Comparison of ENCODE assay signal across 8 cellular contexts in genomic region chr19:33797821-33798633, GRCh38. TPM values are rescaled to one million over a fixed set of nuclear protein-coding genes. Genes with fewer than 3 reads are reported as not detected.
DNase-seq lines count a peak whose midpoint lies in the region; ATAC-seq and TF ChIP-seq lines count a peak whose summit lies in the region.

No MANE protein-coding gene starts in this region.

- no peaks in the 10 kb centered on the region for H3K9me3 ChIP-seq in stomach smooth muscle (ENCODE audit: control insufficient read depth in 2 of 2, low read length in 2 of 2)

- intact Hi-C loops in posterior vena cava (cut with DNase I) = loop anchor here in 1 of 2 donors (5.0 kb wide), 1 partner anchor 69 kb away; no protein-coding TSS in a partner anchor

- DNase-seq in EL = peak; percentile 40
- peak; percentile 57 for DNase-seq in NOMO-1 treated with DMSO at 0.1 percent for 48 hours (lab: John Stamatoyannopoulos, UW; ENCODE audit: unreplicated experiment)
- DNase-seq in chondrocyte (ENCODE audit: low spot score) = no peak
- peak; percentile 86 for DNase-seq in left kidney (ENCODE audit: low read depth, low spot score)
- DNase-seq in NCI-H128 (lab: John Stamatoyannopoulos, UW; ENCODE audit: unreplicated experiment) = no peak
- DNase-seq in posterior vena cava (ENCODE audit: low spot score) = no peak

- H3K4me3 Mint-ChIP-seq in chondrocyte (ENCODE audit: unreplicated experiment) = peak overlapping the region; percentile 86

- H3K27ac ChIP-seq in stomach smooth muscle (ENCODE audit: low read length) = peak overlapping the region; percentile 87

- peaks cover 30% of the 10 kb centered on the region for H3K4me1 ChIP-seq in stomach smooth muscle (ENCODE audit: control insufficient read depth, insufficient read depth, low read length)

- H3K4me3 ChIP-seq in stomach smooth muscle (ENCODE audit: low read length in 2 of 2) = peak overlapping the region; percentile 77 to 82

- H3K9ac ChIP-seq in stomach smooth muscle (ENCODE audit: low read length in 2 of 2) = peak overlapping the region; percentile 62 to 74

- H3K36me3 Mint-ChIP-seq in chondrocyte (ENCODE audit: low read depth) = peaks cover 10% of the 10 kb centered on the region

- H3K27me3 ChIP-seq in stomach smooth muscle (ENCODE audit: control insufficient read depth in 1 of 2, insufficient read depth in 2 of 2, low read length in 2 of 2) = peaks cover 0 to 2% of the 10 kb centered on the region in 2 donors

- H3K9me3 Mint-ChIP-seq in chondrocyte (ENCODE audit: low read depth) = no peaks in the 10 kb centered on the region

- peak overlapping the region; percentile 81 for H3K27ac Mint-ChIP-seq in chondrocyte (ENCODE audit: unreplicated experiment)

- H3K4me1 Mint-ChIP-seq in chondrocyte (ENCODE audit: low read depth) = peaks cover 31% of the 10 kb centered on the region

- H3K36me3 ChIP-seq in stomach smooth muscle (ENCODE audit: control insufficient read depth in 2 of 2, insufficient read depth in 2 of 2, low read length in 2 of 2) = peaks cover 12 to 20% of the 10 kb centered on the region in 2 donors

- no peak for TF ChIP-seq CTCF in chondrocyte (IDR thresholded peaks at IDR 0.05)

- no peak for ATAC-seq in GM19035 (IDR thresholded peaks at IDR 0.05; ENCODE audit: unreplicated experiment)

- H3K27me3 Mint-ChIP-seq in chondrocyte (ENCODE audit: low read depth) = no peaks in the 10 kb centered on the region

RNA-seq across cellular contexts. Expression of gene KCTD15, which starts 1.4 kb away (rescaled TPM):
- 48.1 to 64.2 TPM (median 60.7 TPM) in 3 replicates for total RNA-seq in chondrocyte
- 10 to 100 TPM; 56.3 to 62.9 TPM for total RNA-seq in posterior vena cava

Comparison
In these comparisons a context has a peak if more than half of its experiments do, and no peak if none do; other contexts are left out.
1. DNase-seq: peak in EL (single experiment), NOMO-1 treated with DMSO at 0.1 percent for 48 hours (single experiment) and left kidney (single experiment); none in chondrocyte (single experiment), NCI-H128 (single experiment) and posterior vena cava (single experiment).